8 cellular contexts compared by ENCODE assay signal in the genomic region with DNA sequence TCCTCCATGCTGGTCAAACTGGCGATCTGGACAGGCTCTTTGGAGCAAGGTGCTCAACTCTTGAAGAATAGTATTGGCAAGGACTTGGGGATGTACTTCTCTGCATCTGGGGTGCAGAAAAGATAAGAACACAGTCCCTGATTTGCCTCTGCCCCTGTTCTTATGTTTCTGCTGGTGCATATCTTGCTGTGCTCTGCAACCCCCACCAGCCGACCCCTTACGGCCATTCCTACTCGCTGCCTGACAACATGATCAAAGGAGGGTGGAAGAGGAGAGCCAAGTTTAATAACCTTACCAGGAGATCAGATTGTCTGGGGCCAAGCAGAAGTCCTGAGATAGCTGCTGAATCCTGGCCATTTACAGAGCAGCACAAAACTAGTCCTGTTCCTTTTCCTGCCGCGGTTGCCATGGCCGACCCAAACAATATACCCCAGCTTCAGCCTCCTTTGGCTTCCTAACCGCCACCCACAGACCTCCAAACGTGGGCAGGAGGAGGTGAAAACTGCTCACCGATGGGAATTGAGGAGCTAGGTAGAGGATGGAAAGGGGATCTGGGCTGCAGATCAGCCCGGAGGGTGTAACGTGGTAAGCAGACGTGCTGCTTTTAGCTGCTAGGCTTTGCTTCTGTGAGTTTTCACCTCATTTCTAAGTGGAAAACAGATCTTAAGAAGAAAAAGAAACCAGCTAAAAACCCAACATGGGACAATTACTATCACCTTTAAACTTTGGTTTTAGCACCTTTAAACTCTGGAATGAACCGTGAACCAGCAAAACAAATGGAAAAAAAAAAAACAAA.
DNase-seq lines count a peak whose midpoint lies in the region; ATAC-seq and TF ChIP-seq lines count a peak whose summit lies in the region.

No MANE protein-coding gene starts in this region.

- peak overlapping the region; percentile 35; the same call in 1 of the 2 replicates for H3K4me3 ChIP-seq in GM23248
- peak overlapping the region; percentile 57 for H3K4me3 ChIP-seq in left ventricle myocardium inferior
- peak overlapping the region in 5 of 7 experiments; percentile 1 to 27 (median 4) for H3K4me3 ChIP-seq in skin epidermis
- no peak overlapping the region for H3K4me3 ChIP-seq in A673 (ENCODE audit: low read depth, low read length, poor library complexity, severe bottlenecking)

- no peak for DNase-seq in GM23248
- peak; percentile 72 for DNase-seq in activated CD8-positive, alpha-beta memory T cell treated with anti-CD3 and anti-CD28 coated beads, Interleukin-2, amount 50 U/mL, for 48 hours
- no peak for DNase-seq in left ventricle myocardium inferior
- DNase-seq in A673 (ENCODE audit: low spot score): no peak
- DNase-seq in mucosa of gallbladder (ENCODE audit: low spot score): no peak
- no peak for DNase-seq in NCI-H446 treated with DMSO at 0.1 percent for 48 hours (lab: John Stamatoyannopoulos, UW)

- H3K9ac ChIP-seq in GM23248: peak overlapping the region; percentile 58

- H3K36me3 ChIP-seq in GM23248 (ENCODE audit: low read depth) (no peaks in the 10 kb centered on the region), left ventricle myocardium inferior (no peaks in the 10 kb centered on the region), A673 (ENCODE audit: insufficient read depth, low read length, poor library complexity, severe bottlenecking) (no peaks in the 10 kb centered on the region)

- H3K27ac ChIP-seq in GM23248 (no peak overlapping the region), left ventricle myocardium inferior (replicated peaks) (peak overlapping the region; percentile 55), skin epidermis (peak overlapping the region in 20 of 21 experiments; percentile 9 to 88 (median 58)), A673 (ENCODE audit: low read depth, low read length, poor library complexity, severe bottlenecking) (no peak overlapping the region)

- peak overlapping the region; percentile 50 for H3K4me2 ChIP-seq in GM23248 (ENCODE audit: unreplicated experiment)

- no peak for ATAC-seq in GM19452 (IDR thresholded peaks at IDR 0.05; ENCODE audit: unreplicated experiment)

- no peaks in the 10 kb centered on the region for H3K27me3 ChIP-seq in GM23248 (replicated peaks; ENCODE audit: insufficient read depth)
- H3K27me3 ChIP-seq in left ventricle myocardium inferior (ENCODE audit: low read depth): no peaks in the 10 kb centered on the region
- H3K27me3 ChIP-seq in A673 (replicated peaks; ENCODE audit: insufficient read depth, low read depth, low read length, poor library complexity): no peaks in the 10 kb centered on the region

- H3K79me2 ChIP-seq in GM23248 (ENCODE audit: insufficient read depth): peaks cover 99% of the 10 kb centered on the region

- intact Hi-C loops in left ventricle myocardium inferior (cut with micrococcal nuclease): no loop called here
- intact Hi-C loops in A673 (cut with micrococcal nuclease; ENCODE audit: unreplicated experiment): no loop called here

- peaks cover 28% of the 10 kb centered on the region for H3F3A ChIP-seq in GM23248 (ENCODE audit: insufficient read depth)

- POLR2A ChIA-PET in A673 (lab: Charles Lee; ENCODE audit: low non-redundant PET): no interaction called here

- H3K4me1 ChIP-seq in GM23248 (ENCODE audit: insufficient read depth) (peaks cover 40% of the 10 kb centered on the region), left ventricle myocardium inferior (peaks cover 64% of the 10 kb centered on the region), A673 (ENCODE audit: insufficient read depth, low read length, poor library complexity, severe bottlenecking) (peaks cover 33% of the 10 kb centered on the region)

- TF ChIP-seq CTCF in left ventricle myocardium inferior (IDR thresholded peaks at IDR 0.05; ENCODE audit: borderline replicate concordance) (no peak), A673 (conservative IDR thresholded peaks at IDR 0.05; ENCODE audit: low read depth, low read length) (no peak)

- 40% methylated on average over 14 of the region's 14 CpGs for WGBS in GM23248 (ENCODE audit: low coverage in 1 of 2, low lambda C conversion rate in 2 of 2, missing lambda C conversion rate in 2 of 2), 2 experiments

- no peaks in the 10 kb centered on the region for H3K9me2 ChIP-seq in GM23248 (ENCODE audit: insufficient read depth)

- H3K9me3 ChIP-seq in GM23248 (ENCODE audit: low read depth): no peaks in the 10 kb centered on the region
- H3K9me3 ChIP-seq in left ventricle myocardium inferior (replicated peaks): no peaks in the 10 kb centered on the region
- no peaks in the 10 kb centered on the region for H3K9me3 ChIP-seq in A673 (ENCODE audit: low read depth, low read length, poor library complexity, severe bottlenecking)

- H4K20me1 ChIP-seq in GM23248 (ENCODE audit: insufficient read depth): no peaks in the 10 kb centered on the region

- no TSS peak for BruUV-seq in A673 (replicated peaks; lab: Mats Ljungman, UMichigan)

- CTCF ChIA-PET in A673 (lab: Charles Lee): interaction anchor here (0.6 kb wide), 1 partner anchor 13 kb away, joined by 4 read pairs; no protein-coding TSS in a partner anchor

- in situ Hi-C loops in GM23248 (cut with MboI): no loop called here

- no peak overlapping the region for H2AFZ ChIP-seq in GM23248

Comparison
In these comparisons a context has a peak if more than half of its experiments do, and no peak if none do; other contexts are left out.
1. H3K27ac ChIP-seq: peak in left ventricle myocardium inferior (single experiment) and skin epidermis (20 of 21); none in GM23248 (single experiment) and A673 (single experiment).